Comparison of ENCODE assay signal across 8 cellular contexts in the genomic region with DNA sequence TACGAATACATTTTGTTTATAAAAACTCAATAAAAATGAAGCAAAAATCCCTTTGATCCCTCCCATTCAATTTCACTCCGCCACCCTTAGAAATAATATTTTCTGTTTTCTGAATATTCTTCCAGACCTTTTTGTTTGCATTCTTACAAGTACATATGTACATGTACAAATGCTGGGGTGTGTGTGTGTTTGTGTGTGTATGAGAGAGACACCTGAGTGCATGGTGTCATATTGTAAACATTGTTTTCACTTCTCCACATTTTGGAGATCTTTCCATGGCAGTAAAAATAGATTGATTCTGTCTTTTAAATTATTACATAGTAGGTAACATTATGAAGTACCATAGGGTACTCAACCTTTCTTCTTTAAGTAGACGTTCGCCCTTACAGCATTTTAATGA. TPM values are rescaled to one million over a fixed set of nuclear protein-coding genes. Genes with fewer than 3 reads are reported as not detected.
A peak's percentile ranks its signal among the peaks of the same experiment; 100 is the strongest.
DNase-seq lines count a peak whose midpoint lies in the region; ATAC-seq and TF ChIP-seq lines count a peak whose summit lies in the region.

No MANE protein-coding gene starts in this region.

- no peak for ATAC-seq in activated B cell treated with CpG ODN at 0.5 μM for 24 hours (ENCODE audit: low read depth)

- H3K36me3 Mint-ChIP-seq in activated T-cell treated with anti-CD3 and anti-CD28 coated beads, Interleukin-2, amount 50 U/mL, for 24 hours (ENCODE audit: low read depth) = peaks cover 26% of the 10 kb centered on the region
- H3K36me3 Mint-ChIP-seq in activated B cell treated with CpG ODN at 0.5 μM for 24 hours (ENCODE audit: low read depth) = peaks cover 13% of the 10 kb centered on the region

- WGBS in thyroid gland, 2 donors = 46 to 47% methylated on average over 4 of the region's 4 CpGs

- TF ChIP-seq CTCF in activated B cell treated with CpG ODN at 0.5 μM for 24 hours (IDR thresholded peaks at IDR 0.05) (no peak), thyroid gland (IDR thresholded peaks at IDR 0.05) (no peak)

- peak overlapping the region; percentile 95 for H3K4me3 ChIP-seq in iPS-20b (ENCODE audit: low read length)
- H3K4me3 ChIP-seq in thyroid gland (replicated peaks in 1 of 3) = peak overlapping the region in 2 of 3 donors; percentile 90 to 98

- H3K4me1 ChIP-seq in iPS-20b (ENCODE audit: insufficient read depth, low read length) = peaks cover 13% of the 10 kb centered on the region; the same call in 1 of the 2 replicates
- peaks cover 27 to 31% of the 10 kb centered on the region in 2 donors for H3K4me1 ChIP-seq in thyroid gland

- no peaks in the 10 kb centered on the region for H3K9me3 ChIP-seq in iPS-20b (ENCODE audit: insufficient read depth, low read depth, low read length)
- no peaks in the 10 kb centered on the region for H3K9me3 ChIP-seq in thyroid gland

- H3K27me3 Mint-ChIP-seq in activated T-cell treated with anti-CD3 and anti-CD28 coated beads, Interleukin-2, amount 50 U/mL, for 24 hours = no peaks in the 10 kb centered on the region
- H3K27me3 Mint-ChIP-seq in activated B cell treated with CpG ODN at 0.5 μM for 24 hours = no peaks in the 10 kb centered on the region

- TF ChIP-seq POLR2A in thyroid gland (IDR thresholded peaks at IDR 0.05) = no peak

- peak overlapping the region; percentile 72 for H3K27ac Mint-ChIP-seq in activated T-cell treated with anti-CD3 and anti-CD28 coated beads, Interleukin-2, amount 50 U/mL, for 24 hours
- peak overlapping the region; percentile 100 for H3K27ac Mint-ChIP-seq in activated B cell treated with CpG ODN at 0.5 μM for 24 hours

- H3K9ac ChIP-seq in iPS-20b (ENCODE audit: low read depth, low read length) = peak overlapping the region; percentile 100; the same call in 1 of the 2 replicates

- intact Hi-C loops in activated B cell treated with CpG ODN at 0.5 μM for 24 hours (cut with micrococcal nuclease) (loop anchor here (5.0 to 10.0 kb wide), 7 partner anchors 144 to 1771 kb away; partner anchors contain the start of genes ATP1B1, FAM78B and SLC19A2), thyroid gland (cut with DNase I) (no loop called here)

- DNase-seq in activated T-cell treated with anti-CD3 and anti-CD28 coated beads, Interleukin-2, amount 50 U/mL, for 24 hours = no peak
- DNase-seq in activated T-cell treated with anti-CD3 and anti-CD28 coated beads, Interleukin-2, amount 50 U/mL, for 48 hours = no peak
- DNase-seq in activated B cell treated with CpG ODN at 0.5 μM for 24 hours = no peak
- no peak for DNase-seq in thyroid gland
- DNase-seq in nucleus accumbens (lab: John Stamatoyannopoulos, UW) = no peak
- DNase-seq in NCI-H2196 (lab: John Stamatoyannopoulos, UW; ENCODE audit: unreplicated experiment) = no peak
- DNase-seq in anterior cingulate cortex (lab: John Stamatoyannopoulos, UW) = no peak

- CTCF ChIA-PET in activated B cell treated with CpG ODN at 0.5 μM for 24 hours (lab: Charles Lee) = no interaction called here

- H3K27me3 ChIP-seq in iPS-20b (ENCODE audit: insufficient read depth, low read length) (no peaks in the 10 kb centered on the region), thyroid gland (no peaks in the 10 kb centered on the region)

- no peaks in the 10 kb centered on the region for H3K9me3 Mint-ChIP-seq in activated T-cell treated with anti-CD3 and anti-CD28 coated beads, Interleukin-2, amount 50 U/mL, for 24 hours
- H3K9me3 Mint-ChIP-seq in activated B cell treated with CpG ODN at 0.5 μM for 24 hours = no peaks in the 10 kb centered on the region

- H3K27ac ChIP-seq in iPS-20b (ENCODE audit: low read length) (no peak overlapping the region), thyroid gland (peak overlapping the region in 2 of 3 donors; percentile 96 to 99)

- H3K4me1 Mint-ChIP-seq in activated T-cell treated with anti-CD3 and anti-CD28 coated beads, Interleukin-2, amount 50 U/mL, for 24 hours (ENCODE audit: low read depth) = peaks cover 43% of the 10 kb centered on the region
- peaks cover 31% of the 10 kb centered on the region for H3K4me1 Mint-ChIP-seq in activated B cell treated with CpG ODN at 0.5 μM for 24 hours

- H3K36me3 ChIP-seq in iPS-20b (ENCODE audit: insufficient read depth, low read depth, low read length) (no peaks in the 10 kb centered on the region), thyroid gland (no peaks in the 10 kb centered on the region)

- POLR2A ChIA-PET in activated B cell treated with CpG ODN at 0.5 μM for 24 hours (lab: Charles Lee) = interaction anchor here (0.7 to 2.8 kb wide), 3 partner anchors 223 to 718 kb away, joined by 3 to 21 read pairs (median 16); partner anchors contain the start of gene POU2F1

- H3K4me3 Mint-ChIP-seq in activated T-cell treated with anti-CD3 and anti-CD28 coated beads, Interleukin-2, amount 50 U/mL, for 24 hours = peak overlapping the region; percentile 90
- H3K4me3 Mint-ChIP-seq in activated B cell treated with CpG ODN at 0.5 μM for 24 hours = peak overlapping the region; percentile 88

RNA-seq across cellular contexts. Expression of gene MPC2, which starts 1.2 kb away (rescaled TPM):
- total RNA-seq in activated B cell treated with CpG ODN at 0.5 μM for 24 hours (27.5 and 28.6 TPM in 2 replicates), thyroid gland (10 to 100 TPM; 16.2 to 40.1 (median 35.1) TPM)

RNA-seq across cellular contexts. Expression of gene DCAF6, which starts 1.6 kb away (rescaled TPM):
- total RNA-seq in activated B cell treated with CpG ODN at 0.5 μM for 24 hours = 23.1 and 32.9 TPM in 2 replicates
- 10 to 100 TPM; 73.7 to 88.7 (median 79.2) TPM for total RNA-seq in thyroid gland

RNA-seq across cellular contexts. Expression of gene ADCY10, which starts 24.1 kb away (rescaled TPM):
- total RNA-seq in activated B cell treated with CpG ODN at 0.5 μM for 24 hours = 0.20 and 0.24 TPM in 2 replicates
- total RNA-seq in thyroid gland = under 1 TPM in 3 of 4 donors, not detected in 1; 0.15 to 0.45 (median 0.40) TPM
